In the genomic region with DNA sequence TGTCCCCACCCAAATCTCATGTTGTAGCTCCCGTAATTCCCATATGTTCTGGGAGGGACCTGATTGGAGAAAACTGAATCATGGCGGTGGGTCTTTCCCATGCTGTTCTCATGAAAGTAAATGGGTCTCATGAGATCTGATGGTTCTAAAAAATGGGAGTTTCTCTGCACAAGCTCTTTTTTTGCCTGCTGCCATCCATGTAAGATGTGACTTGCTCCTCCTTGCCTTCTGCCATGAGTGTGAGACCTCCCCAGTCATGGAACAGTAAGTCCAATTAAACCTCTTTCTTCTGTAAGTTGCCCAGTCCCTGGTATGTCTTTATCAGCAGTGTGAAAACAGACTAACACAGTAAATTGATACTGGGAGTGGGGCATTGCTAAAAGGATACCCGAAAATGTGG, we compare ENCODE assay signal across 6 cellular contexts.
"Had no signal": no experiment of that assay in that cellular context is flagged by ENCODE, and none has a peak within 500 bp of the region (broad histone marks: within the 10 kb centered on the region; RNA-seq: fewer than 3 reads in every experiment).

No MANE protein-coding gene starts in this region.

- H3K4me2 ChIP-seq: KMS-11 had no signal

- FAIRE-seq: HepG2, HTR-8/SVneo had no signal

- ATAC-seq: HepG2 had no signal

- H3K27ac ChIP-seq: HL-60, KMS-11 had no signal

- H3K9ac ChIP-seq: KMS-11 had no signal

- DNase-seq: KBM-7, KG1 had no signal
